In genomic region chr2:217573565-217573964, GRCh38 we compare ENCODE assay signal across 17 cellular contexts.
DNase-seq lines count a peak whose midpoint lies in the region; ATAC-seq lines count a peak whose summit lies in the region.
"Had no signal": no experiment of that assay in that cellular context is flagged by ENCODE, and none has a peak within 500 bp of the region (broad histone marks: within the 10 kb centered on the region; RNA-seq: fewer than 3 reads in every experiment).

No MANE protein-coding gene starts in this region.

- no peaks in the 10 kb centered on the region for H4K20me1 ChIP-seq in GM23248 (ENCODE audit: insufficient read depth)

- WGBS in GM23248 (ENCODE audit: low coverage in 1 of 2, low lambda C conversion rate in 2 of 2, missing lambda C conversion rate in 2 of 2), 2 experiments, result 63 to 71% methylated on average over 3 of the region's 3 CpGs

- peaks cover 12% of the 10 kb centered on the region for H3K4me1 ChIP-seq in GM23248 (ENCODE audit: insufficient read depth)
- peaks cover 1% of the 10 kb centered on the region for H3K4me1 ChIP-seq in adipocyte (ENCODE audit: control insufficient read depth, insufficient read depth, low read length)

- intact Hi-C loops in left ventricle myocardium superior (cut with micrococcal nuclease), result no loop called here

- in situ Hi-C loops in GM23248 (cut with MboI), result no loop called here

- peak; percentile 78 for ATAC-seq in left ventricle myocardium superior
- ATAC-seq in HG03097 (IDR thresholded peaks at IDR 0.05; ENCODE audit: low FRiP score, unreplicated experiment), result no peak
- ATAC-seq: stimulated activated naive CD8-positive, alpha-beta T cell treated with anti-CD3 and anti-CD28 coated beads, Interleukin-15, Interleukin-2, amounts not matched to agents 100 U/mL and 50 U/mL, for 24 hours had no signal

- 0 out of 2 replicates have a peak, but pooled peaks cover 6% of the 10 kb centered on the region for H3F3A ChIP-seq in GM23248 (ENCODE audit: insufficient read depth)

- H3K9me3 ChIP-seq in GM23248 (ENCODE audit: low read depth) (no peaks in the 10 kb centered on the region), adipocyte (ENCODE audit: control insufficient read depth, low read length) (peaks cover 3% of the 10 kb centered on the region)

- H3K4me2 ChIP-seq in GM23248 (ENCODE audit: unreplicated experiment), result no peak overlapping the region
- H3K4me2 ChIP-seq: KMS-11, smooth muscle cell had no signal

- no peaks in the 10 kb centered on the region for H3K27me3 ChIP-seq in GM23248 (replicated peaks; ENCODE audit: insufficient read depth)
- H3K27me3 ChIP-seq in adipocyte (replicated peaks; ENCODE audit: control insufficient read depth, insufficient read depth, low read length), result no peaks in the 10 kb centered on the region
- H3K27me3 ChIP-seq: dorsolateral prefrontal cortex had no signal

- H2AFZ ChIP-seq in GM23248, result no peak overlapping the region

- H3K36me3 ChIP-seq in GM23248 (ENCODE audit: low read depth), result no peaks in the 10 kb centered on the region
- no peaks in the 10 kb centered on the region for H3K36me3 ChIP-seq in adipocyte (ENCODE audit: control insufficient read depth, insufficient read depth, low read length, severe bottlenecking)

- no peaks in the 10 kb centered on the region for H3K9me2 ChIP-seq in GM23248 (ENCODE audit: insufficient read depth)

- no peak overlapping the region for H3K27ac ChIP-seq in GM23248
- H3K27ac ChIP-seq: dorsolateral prefrontal cortex, KMS-11 had no signal

- H3K4me3 ChIP-seq in GM23248, result no peak overlapping the region
- H3K4me3 ChIP-seq in adipocyte (ENCODE audit: low read length), result no peak overlapping the region
- H3K4me3 ChIP-seq: dorsolateral prefrontal cortex, smooth muscle cell had no signal

- peak; percentile 68 for DNase-seq in A172 (ENCODE audit: low spot score)
- peak; percentile 62 for DNase-seq in GM23248
- peak; percentile 47 for DNase-seq in adipocyte (ENCODE audit: low read depth)
- no peak for DNase-seq in left ventricle myocardium superior
- DNase-seq in NAMALWA (ENCODE audit: low spot score), result no peak
- no peak for DNase-seq in NCI-H510A treated with DMSO at 0.1 percent for 48 hours (lab: John Stamatoyannopoulos, UW)
- no peak for DNase-seq in NCI-H1092 (lab: John Stamatoyannopoulos, UW)
- DNase-seq: activated T-cell treated with anti-CD3 and anti-CD28 coated beads, Interleukin-2, amount 50 U/mL, for 48 hours; amygdala; DMS153; dorsolateral prefrontal cortex; H7; NCI-H524 treated with DMSO at 0.1 percent for 48 hours; stimulated activated naive CD8-positive, alpha-beta T cell treated with anti-CD3 and anti-CD28 coated beads, Interleukin-15, Interleukin-2, amounts not matched to agents 100 U/mL and 50 U/mL, for 24 hours had no signal

- H3K79me2 ChIP-seq in GM23248 (ENCODE audit: insufficient read depth), result no peaks in the 10 kb centered on the region

- H3K9ac ChIP-seq in GM23248 (no peak overlapping the region), adipocyte (ENCODE audit: low read length) (no peak overlapping the region)
- H3K9ac ChIP-seq: KMS-11 had no signal

Comparison
In these comparisons a context has a peak if more than half of its experiments do, and no peak if none do; other contexts are left out.
1. DNase-seq: peak in A172 (single experiment), GM23248 (single experiment) and adipocyte (single experiment); none in left ventricle myocardium superior (single experiment), NAMALWA (single experiment), NCI-H510A treated with DMSO at 0.1 percent for 48 hours (single experiment) and NCI-H1092 (single experiment).